ENCODE assay signal across 1 cellular context in the genomic region with DNA sequence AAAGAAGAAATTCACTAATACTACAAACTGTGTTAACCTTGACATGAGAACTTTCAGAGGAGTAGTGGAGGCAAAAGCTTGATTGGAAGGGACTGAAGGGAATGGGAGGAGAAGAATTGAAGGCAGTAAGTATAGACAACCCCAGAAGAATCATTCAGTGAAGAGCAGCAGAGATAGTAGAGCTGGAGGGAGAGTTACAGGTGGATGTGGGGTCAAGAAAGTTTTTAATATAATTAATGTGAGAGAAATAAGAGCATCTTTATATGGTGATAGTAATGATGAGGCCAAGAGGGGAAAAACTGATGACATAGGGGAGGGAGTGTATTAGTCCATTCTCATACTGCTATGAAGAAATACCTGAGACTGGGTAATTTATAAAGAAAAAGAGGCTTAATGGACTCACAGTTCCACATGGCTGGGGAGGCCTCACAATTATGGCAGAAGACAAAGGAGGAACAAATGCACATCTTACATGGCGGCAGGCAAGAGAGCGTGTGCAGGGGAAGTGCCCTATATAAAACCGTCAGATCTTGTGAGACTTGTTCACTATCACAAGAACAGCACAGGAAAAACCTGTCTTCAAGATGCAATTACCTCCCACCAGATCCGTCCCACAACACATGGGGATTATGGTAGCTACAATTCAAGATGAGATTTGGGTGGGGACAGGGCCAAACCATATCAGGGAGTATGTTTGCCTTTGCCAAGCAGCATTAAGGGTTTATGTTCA.
TF ChIP-seq lines count a peak whose summit lies in the region.

No MANE protein-coding gene starts in this region.

TF ChIP-seq in endothelial cell of umbilical vein, 7 proteins besides CTCF, POLR2A, EP300 and RAD21:
- TF ChIP-seq JUN (IDR thresholded peaks at IDR 0.05; ENCODE audit: borderline replicate concordance, insufficient read depth, insufficient read length, low read depth) (no peak), MYC (IDR thresholded peaks at IDR 0.05; ENCODE audit: low read depth, low read length) (no peak), GATA2 (IDR thresholded peaks at IDR 0.05; ENCODE audit: insufficient read depth, insufficient read length, low read depth, low read length) (no peak), EZH2 (IDR thresholded peaks at IDR 0.05; ENCODE audit: borderline replicate concordance, low read depth, low read length, severe bottlenecking) (no peak), POLR2AphosphoS5 (IDR thresholded peaks at IDR 0.05; ENCODE audit: insufficient read depth, low read depth, low read length) (no peak), FOS (IDR thresholded peaks at IDR 0.05; ENCODE audit: borderline replicate concordance, insufficient read depth, low read length) (no peak)
- TF ChIP-seq, protein P1, sequence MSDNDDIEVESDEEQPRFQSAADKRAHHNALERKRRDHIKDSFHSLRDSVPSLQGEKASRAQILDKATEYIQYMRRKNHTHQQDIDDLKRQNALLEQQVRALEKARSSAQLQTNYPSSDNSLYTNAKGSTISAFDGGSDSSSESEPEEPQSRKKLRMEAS (IDR thresholded peaks at IDR 0.05; ENCODE audit: insufficient read depth, insufficient read length), result no peak
